Comparison of ENCODE assay signal across 1 cellular context in the genomic region with DNA sequence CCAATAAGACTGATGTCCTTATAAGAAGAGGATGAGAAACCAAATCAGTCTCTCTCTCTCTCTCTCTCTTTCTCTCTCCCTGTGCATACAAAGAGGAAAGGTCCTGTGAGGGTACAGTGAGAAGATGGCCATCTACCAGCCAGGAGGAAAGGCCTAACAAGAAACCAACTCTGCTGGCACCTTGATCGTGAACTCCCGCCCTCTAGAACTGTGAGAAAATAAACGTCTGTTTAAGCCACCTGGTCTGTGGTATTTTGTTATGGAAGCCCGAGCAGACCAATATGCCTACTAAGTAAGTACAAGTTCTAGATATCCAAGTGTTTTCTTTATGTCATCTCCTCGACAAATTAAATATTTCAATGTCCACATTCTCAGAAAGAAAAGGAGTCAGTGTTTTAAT.
TF ChIP-seq lines count a peak whose summit lies in the region.

No MANE protein-coding gene starts in this region.

TF ChIP-seq in H1, 55 proteins besides CTCF, POLR2A, EP300 and RAD21:
- no peak for TF ChIP-seq SIN3A (conservative IDR thresholded peaks at IDR 0.05 in 1 of 2, IDR thresholded peaks at IDR 0.05 in 1 of 2; ENCODE audit: low read depth in 1 of 2, low read length in 2 of 2)
- TF ChIP-seq KDM5A (IDR thresholded peaks at IDR 0.05; ENCODE audit: low read length), result no peak
- no peak for TF ChIP-seq CBX8 (IDR thresholded peaks at IDR 0.05; ENCODE audit: borderline replicate concordance, low read depth, low read length)
- no peak for TF ChIP-seq GABPA (IDR thresholded peaks at IDR 0.05; ENCODE audit: borderline replicate concordance, insufficient read depth, low read length)
- TF ChIP-seq RNF2 (IDR thresholded peaks at IDR 0.05; ENCODE audit: borderline replicate concordance, low read depth, low read length, missing control alignments, poor library complexity, severe bottlenecking), result no peak
- no peak for TF ChIP-seq GTF2F1 (IDR thresholded peaks at IDR 0.05; ENCODE audit: borderline replicate concordance, low read depth, low read length)
